Comparison of ENCODE assay signal across 1 cellular context in the genomic region with DNA sequence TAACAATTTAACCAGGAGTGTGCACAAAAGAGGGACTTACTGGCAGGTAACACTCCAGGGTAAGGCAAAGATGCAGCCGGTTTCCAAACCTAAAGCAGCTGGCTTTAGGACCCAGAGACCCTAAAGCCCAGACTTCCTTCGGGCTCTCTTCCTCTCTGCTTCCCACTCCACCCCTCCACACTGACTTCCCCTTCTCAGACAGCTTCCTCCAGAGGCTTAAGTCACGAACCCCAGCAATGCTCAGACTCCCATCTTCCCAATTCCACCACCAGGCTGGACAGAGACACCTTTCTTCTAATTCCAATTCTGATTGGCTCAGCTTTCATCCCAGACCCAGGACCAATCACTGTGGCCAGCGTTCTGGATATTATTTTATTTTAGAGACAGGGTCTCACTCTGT.
TF ChIP-seq lines count a peak whose summit lies in the region.

No MANE protein-coding gene starts in this region.

TF ChIP-seq in K562, 482 proteins besides CTCF, POLR2A, EP300 and RAD21:
- TF ChIP-seq, protein P1, sequence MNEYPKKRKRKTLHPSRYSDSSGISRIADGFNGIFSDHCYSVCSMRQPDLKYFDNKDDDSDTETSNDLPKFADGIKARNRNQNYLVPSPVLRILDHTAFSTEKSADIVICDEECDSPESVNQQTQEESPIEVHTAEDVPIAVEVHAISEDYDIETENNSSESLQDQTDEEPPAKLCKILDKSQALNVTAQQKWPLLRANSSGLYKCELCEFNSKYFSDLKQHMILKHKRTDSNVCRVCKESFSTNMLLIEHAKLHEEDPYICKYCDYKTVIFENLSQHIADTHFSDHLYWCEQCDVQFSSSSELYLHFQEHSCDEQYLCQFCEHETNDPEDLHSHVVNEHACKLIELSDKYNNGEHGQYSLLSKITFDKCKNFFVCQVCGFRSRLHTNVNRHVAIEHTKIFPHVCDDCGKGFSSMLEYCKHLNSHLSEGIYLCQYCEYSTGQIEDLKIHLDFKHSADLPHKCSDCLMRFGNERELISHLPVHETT (CRISPR knock-in tag; conservative IDR thresholded peaks at IDR 0.05 in 1 of 2, IDR thresholded peaks at IDR 0.05 in 1 of 2), result no peak
- TF ChIP-seq ZNF584 (CRISPR knock-in tag; IDR thresholded peaks at IDR 0.05; ENCODE audit: low read depth), result no peak
- TF ChIP-seq HDAC1 (IDR thresholded peaks at IDR 0.05), result no peak
- TF ChIP-seq FOXA1 (IDR thresholded peaks at IDR 0.05; ENCODE audit: borderline replicate concordance), result no peak
- TF ChIP-seq JUN (IDR thresholded peaks at IDR 0.05; ENCODE audit: borderline replicate concordance, low read depth, low read length), result no peak
- TF ChIP-seq JUN (CRISPR knock-in tag; IDR thresholded peaks at IDR 0.05; ENCODE audit: borderline replicate concordance), result no peak
- TF ChIP-seq MEIS2 (IDR thresholded peaks at IDR 0.05; ENCODE audit: partially characterized antibody), result no peak
- no peak for TF ChIP-seq ZFPM2 (CRISPR knock-in tag; IDR thresholded peaks at IDR 0.05)
- TF ChIP-seq KLF13 (tag; IDR thresholded peaks at IDR 0.05; ENCODE audit: borderline replicate concordance, low read depth), result no peak
- TF ChIP-seq, protein P2, sequence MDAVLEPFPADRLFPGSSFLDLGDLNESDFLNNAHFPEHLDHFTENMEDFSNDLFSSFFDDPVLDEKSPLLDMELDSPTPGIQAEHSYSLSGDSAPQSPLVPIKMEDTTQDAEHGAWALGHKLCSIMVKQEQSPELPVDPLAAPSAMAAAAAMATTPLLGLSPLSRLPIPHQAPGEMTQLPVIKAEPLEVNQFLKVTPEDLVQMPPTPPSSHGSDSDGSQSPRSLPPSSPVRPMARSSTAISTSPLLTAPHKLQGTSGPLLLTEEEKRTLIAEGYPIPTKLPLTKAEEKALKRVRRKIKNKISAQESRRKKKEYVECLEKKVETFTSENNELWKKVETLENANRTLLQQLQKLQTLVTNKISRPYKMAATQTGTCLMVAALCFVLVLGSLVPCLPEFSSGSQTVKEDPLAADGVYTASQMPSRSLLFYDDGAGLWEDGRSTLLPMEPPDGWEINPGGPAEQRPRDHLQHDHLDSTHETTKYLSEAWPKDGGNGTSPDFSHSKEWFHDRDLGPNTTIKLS (IDR thresholded peaks at IDR 0.05; ENCODE audit: borderline replicate concordance, low read depth), result no peak
- TF ChIP-seq CHD2 (IDR thresholded peaks at IDR 0.05; ENCODE audit: low read depth, low read length), result no peak
- TF ChIP-seq EGR1 (conservative IDR thresholded peaks at IDR 0.05), result no peak
- TF ChIP-seq SNRNP70 (optimal IDR thresholded peaks at IDR 0.05; ENCODE audit: low read depth, low read length), result no peak
- no peak for TF ChIP-seq FOSL1 (tag; conservative IDR thresholded peaks at IDR 0.05)
- TF ChIP-seq ETV6 (IDR thresholded peaks at IDR 0.05; ENCODE audit: borderline replicate concordance in 1 of 2, low read depth in 2 of 2, low read length in 1 of 2), result peak; percentile 55 to 90; a peak in 3 of 4 replicates
- no peak for TF ChIP-seq ETV6 (CRISPR knock-in tag; IDR thresholded peaks at IDR 0.05; ENCODE audit: borderline replicate concordance)
- TF ChIP-seq, protein P3, sequence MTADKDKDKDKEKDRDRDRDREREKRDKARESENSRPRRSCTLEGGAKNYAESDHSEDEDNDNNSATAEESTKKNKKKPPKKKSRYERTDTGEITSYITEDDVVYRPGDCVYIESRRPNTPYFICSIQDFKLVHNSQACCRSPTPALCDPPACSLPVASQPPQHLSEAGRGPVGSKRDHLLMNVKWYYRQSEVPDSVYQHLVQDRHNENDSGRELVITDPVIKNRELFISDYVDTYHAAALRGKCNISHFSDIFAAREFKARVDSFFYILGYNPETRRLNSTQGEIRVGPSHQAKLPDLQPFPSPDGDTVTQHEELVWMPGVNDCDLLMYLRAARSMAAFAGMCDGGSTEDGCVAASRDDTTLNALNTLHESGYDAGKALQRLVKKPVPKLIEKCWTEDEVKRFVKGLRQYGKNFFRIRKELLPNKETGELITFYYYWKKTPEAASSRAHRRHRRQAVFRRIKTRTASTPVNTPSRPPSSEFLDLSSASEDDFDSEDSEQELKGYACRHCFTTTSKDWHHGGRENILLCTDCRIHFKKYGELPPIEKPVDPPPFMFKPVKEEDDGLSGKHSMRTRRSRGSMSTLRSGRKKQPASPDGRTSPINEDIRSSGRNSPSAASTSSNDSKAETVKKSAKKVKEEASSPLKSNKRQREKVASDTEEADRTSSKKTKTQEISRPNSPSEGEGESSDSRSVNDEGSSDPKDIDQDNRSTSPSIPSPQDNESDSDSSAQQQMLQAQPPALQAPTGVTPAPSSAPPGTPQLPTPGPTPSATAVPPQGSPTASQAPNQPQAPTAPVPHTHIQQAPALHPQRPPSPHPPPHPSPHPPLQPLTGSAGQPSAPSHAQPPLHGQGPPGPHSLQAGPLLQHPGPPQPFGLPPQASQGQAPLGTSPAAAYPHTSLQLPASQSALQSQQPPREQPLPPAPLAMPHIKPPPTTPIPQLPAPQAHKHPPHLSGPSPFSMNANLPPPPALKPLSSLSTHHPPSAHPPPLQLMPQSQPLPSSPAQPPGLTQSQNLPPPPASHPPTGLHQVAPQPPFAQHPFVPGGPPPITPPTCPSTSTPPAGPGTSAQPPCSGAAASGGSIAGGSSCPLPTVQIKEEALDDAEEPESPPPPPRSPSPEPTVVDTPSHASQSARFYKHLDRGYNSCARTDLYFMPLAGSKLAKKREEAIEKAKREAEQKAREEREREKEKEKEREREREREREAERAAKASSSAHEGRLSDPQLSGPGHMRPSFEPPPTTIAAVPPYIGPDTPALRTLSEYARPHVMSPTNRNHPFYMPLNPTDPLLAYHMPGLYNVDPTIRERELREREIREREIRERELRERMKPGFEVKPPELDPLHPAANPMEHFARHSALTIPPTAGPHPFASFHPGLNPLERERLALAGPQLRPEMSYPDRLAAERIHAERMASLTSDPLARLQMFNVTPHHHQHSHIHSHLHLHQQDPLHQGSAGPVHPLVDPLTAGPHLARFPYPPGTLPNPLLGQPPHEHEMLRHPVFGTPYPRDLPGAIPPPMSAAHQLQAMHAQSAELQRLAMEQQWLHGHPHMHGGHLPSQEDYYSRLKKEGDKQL (CRISPR knock-in tag; IDR thresholded peaks at IDR 0.05; ENCODE audit: borderline replicate concordance), result no peak
- no peak for TF ChIP-seq RBM25 (IDR thresholded peaks at IDR 0.05; ENCODE audit: low read depth, low read length, severe bottlenecking)
- no peak for TF ChIP-seq HEY1 (CRISPR knock-in tag; IDR thresholded peaks at IDR 0.05; ENCODE audit: borderline replicate concordance)
- TF ChIP-seq RBM17 (IDR thresholded peaks at IDR 0.05; ENCODE audit: borderline replicate concordance, low read depth, low read length), result no peak
- no peak for TF ChIP-seq ZSCAN29 (IDR thresholded peaks at IDR 0.05)
- no peak for TF ChIP-seq SIN3A (IDR thresholded peaks at IDR 0.05; ENCODE audit: borderline replicate concordance in 2 of 2, control insufficient read depth in 1 of 2, low read depth in 2 of 2, low read length in 2 of 2)
- TF ChIP-seq ZNF586 (CRISPR knock-in tag; conservative IDR thresholded peaks at IDR 0.05), result no peak
- TF ChIP-seq BCL6 (CRISPR knock-in tag; IDR thresholded peaks at IDR 0.05), result no peak
- peak; percentile 95 for TF ChIP-seq SPI1 (IDR thresholded peaks at IDR 0.05; ENCODE audit: borderline replicate concordance, low read depth, low read length)
- no peak for TF ChIP-seq ZBTB17 (CRISPR knock-in tag; IDR thresholded peaks at IDR 0.05)
- TF ChIP-seq, protein P4, sequence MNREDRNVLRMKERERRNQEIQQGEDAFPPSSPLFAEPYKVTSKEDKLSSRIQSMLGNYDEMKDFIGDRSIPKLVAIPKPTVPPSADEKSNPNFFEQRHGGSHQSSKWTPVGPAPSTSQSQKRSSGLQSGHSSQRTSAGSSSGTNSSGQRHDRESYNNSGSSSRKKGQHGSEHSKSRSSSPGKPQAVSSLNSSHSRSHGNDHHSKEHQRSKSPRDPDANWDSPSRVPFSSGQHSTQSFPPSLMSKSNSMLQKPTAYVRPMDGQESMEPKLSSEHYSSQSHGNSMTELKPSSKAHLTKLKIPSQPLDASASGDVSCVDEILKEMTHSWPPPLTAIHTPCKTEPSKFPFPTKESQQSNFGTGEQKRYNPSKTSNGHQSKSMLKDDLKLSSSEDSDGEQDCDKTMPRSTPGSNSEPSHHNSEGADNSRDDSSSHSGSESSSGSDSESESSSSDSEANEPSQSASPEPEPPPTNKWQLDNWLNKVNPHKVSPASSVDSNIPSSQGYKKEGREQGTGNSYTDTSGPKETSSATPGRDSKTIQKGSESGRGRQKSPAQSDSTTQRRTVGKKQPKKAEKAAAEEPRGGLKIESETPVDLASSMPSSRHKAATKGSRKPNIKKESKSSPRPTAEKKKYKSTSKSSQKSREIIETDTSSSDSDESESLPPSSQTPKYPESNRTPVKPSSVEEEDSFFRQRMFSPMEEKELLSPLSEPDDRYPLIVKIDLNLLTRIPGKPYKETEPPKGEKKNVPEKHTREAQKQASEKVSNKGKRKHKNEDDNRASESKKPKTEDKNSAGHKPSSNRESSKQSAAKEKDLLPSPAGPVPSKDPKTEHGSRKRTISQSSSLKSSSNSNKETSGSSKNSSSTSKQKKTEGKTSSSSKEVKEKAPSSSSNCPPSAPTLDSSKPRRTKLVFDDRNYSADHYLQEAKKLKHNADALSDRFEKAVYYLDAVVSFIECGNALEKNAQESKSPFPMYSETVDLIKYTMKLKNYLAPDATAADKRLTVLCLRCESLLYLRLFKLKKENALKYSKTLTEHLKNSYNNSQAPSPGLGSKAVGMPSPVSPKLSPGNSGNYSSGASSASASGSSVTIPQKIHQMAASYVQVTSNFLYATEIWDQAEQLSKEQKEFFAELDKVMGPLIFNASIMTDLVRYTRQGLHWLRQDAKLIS (CRISPR knock-in tag; IDR thresholded peaks at IDR 0.05), result no peak
- TF ChIP-seq FOXM1 (IDR thresholded peaks at IDR 0.05; ENCODE audit: low read depth), result peak; percentile 46; the same call in 1 of the 2 replicates
- TF ChIP-seq FOXM1 (CRISPR knock-in tag; IDR thresholded peaks at IDR 0.05; ENCODE audit: low read depth), result no peak
- TF ChIP-seq RB1 (IDR thresholded peaks at IDR 0.05; ENCODE audit: low read depth), result peak; percentile 8; the same call in 1 of the 2 replicates
- TF ChIP-seq, protein P5, sequence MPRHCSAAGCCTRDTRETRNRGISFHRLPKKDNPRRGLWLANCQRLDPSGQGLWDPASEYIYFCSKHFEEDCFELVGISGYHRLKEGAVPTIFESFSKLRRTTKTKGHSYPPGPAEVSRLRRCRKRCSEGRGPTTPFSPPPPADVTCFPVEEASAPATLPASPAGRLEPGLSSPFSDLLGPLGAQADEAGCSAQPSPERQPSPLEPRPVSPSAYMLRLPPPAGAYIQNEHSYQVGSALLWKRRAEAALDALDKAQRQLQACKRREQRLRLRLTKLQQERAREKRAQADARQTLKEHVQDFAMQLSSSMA (CRISPR knock-in tag; IDR thresholded peaks at IDR 0.05), result no peak
- TF ChIP-seq ZNF436 (CRISPR knock-in tag; IDR thresholded peaks at IDR 0.05), result no peak
- TF ChIP-seq, protein P6, sequence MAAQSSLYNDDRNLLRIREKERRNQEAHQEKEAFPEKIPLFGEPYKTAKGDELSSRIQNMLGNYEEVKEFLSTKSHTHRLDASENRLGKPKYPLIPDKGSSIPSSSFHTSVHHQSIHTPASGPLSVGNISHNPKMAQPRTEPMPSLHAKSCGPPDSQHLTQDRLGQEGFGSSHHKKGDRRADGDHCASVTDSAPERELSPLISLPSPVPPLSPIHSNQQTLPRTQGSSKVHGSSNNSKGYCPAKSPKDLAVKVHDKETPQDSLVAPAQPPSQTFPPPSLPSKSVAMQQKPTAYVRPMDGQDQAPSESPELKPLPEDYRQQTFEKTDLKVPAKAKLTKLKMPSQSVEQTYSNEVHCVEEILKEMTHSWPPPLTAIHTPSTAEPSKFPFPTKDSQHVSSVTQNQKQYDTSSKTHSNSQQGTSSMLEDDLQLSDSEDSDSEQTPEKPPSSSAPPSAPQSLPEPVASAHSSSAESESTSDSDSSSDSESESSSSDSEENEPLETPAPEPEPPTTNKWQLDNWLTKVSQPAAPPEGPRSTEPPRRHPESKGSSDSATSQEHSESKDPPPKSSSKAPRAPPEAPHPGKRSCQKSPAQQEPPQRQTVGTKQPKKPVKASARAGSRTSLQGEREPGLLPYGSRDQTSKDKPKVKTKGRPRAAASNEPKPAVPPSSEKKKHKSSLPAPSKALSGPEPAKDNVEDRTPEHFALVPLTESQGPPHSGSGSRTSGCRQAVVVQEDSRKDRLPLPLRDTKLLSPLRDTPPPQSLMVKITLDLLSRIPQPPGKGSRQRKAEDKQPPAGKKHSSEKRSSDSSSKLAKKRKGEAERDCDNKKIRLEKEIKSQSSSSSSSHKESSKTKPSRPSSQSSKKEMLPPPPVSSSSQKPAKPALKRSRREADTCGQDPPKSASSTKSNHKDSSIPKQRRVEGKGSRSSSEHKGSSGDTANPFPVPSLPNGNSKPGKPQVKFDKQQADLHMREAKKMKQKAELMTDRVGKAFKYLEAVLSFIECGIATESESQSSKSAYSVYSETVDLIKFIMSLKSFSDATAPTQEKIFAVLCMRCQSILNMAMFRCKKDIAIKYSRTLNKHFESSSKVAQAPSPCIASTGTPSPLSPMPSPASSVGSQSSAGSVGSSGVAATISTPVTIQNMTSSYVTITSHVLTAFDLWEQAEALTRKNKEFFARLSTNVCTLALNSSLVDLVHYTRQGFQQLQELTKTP (IDR thresholded peaks at IDR 0.05; ENCODE audit: low read depth in 1 of 2, partially characterized antibody in 2 of 2), result peak in 1 of 2 experiments; percentile 9
- TF ChIP-seq, protein P7, sequence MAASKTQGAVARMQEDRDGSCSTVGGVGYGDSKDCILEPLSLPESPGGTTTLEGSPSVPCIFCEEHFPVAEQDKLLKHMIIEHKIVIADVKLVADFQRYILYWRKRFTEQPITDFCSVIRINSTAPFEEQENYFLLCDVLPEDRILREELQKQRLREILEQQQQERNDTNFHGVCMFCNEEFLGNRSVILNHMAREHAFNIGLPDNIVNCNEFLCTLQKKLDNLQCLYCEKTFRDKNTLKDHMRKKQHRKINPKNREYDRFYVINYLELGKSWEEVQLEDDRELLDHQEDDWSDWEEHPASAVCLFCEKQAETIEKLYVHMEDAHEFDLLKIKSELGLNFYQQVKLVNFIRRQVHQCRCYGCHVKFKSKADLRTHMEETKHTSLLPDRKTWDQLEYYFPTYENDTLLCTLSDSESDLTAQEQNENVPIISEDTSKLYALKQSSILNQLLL (CRISPR knock-in tag; IDR thresholded peaks at IDR 0.05; ENCODE audit: borderline replicate concordance), result no peak
- no peak for TF ChIP-seq POLR2AphosphoS5 (IDR thresholded peaks at IDR 0.05; ENCODE audit: control insufficient read depth, insufficient read depth, low read depth, low read length)
- TF ChIP-seq TOE1 (IDR thresholded peaks at IDR 0.05; ENCODE audit: borderline replicate concordance), result 0 out of 2 replicates have a peak, but pooled peaks have one; percentile 40
- no peak for TF ChIP-seq TOE1 (CRISPR knock-in tag; IDR thresholded peaks at IDR 0.05; ENCODE audit: borderline replicate concordance, low read depth)
- TF ChIP-seq HNRNPK (IDR thresholded peaks at IDR 0.05; ENCODE audit: low read depth, low read length, poor library complexity, severe bottlenecking), result no peak
- TF ChIP-seq NR4A1 (CRISPR knock-in tag; IDR thresholded peaks at IDR 0.05), result no peak
- no peak for TF ChIP-seq NR4A1 (tag; IDR thresholded peaks at IDR 0.05)
- TF ChIP-seq ZNF217 (CRISPR knock-in tag; IDR thresholded peaks at IDR 0.05), result no peak
